23 cellular contexts compared by ENCODE assay signal in the genomic region with DNA sequence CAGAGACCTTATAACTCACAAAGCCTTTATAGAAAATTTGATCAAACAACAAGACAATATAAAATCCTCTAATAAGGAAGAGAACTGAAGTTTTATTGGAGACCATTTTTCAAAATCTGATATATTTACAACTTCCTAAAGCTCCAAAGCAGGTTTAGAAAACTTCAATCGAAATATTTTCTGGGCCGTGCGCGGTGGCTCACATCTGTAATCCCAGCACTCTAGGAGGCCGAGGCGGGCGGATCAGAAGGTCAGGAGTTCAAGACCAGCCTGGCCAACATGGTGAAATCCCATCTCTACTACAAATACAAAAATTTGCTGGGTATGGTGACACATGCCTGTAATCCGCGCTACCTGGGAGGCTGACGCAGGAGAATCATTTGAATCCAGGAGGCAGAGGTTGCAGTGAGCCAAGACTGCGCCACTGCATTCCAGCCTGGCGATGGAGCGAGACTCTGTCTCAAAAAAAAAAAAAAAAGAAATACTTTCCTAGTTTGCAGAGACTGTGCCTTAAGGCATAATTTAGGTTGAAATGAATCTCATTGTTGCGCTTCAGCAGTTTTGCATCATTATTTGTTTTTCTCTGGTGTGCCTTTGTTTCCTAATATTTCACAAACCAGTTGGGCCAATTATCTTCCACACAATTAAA.
DNase-seq lines count a peak whose midpoint lies in the region; ATAC-seq and TF ChIP-seq lines count a peak whose summit lies in the region.
"Had no signal": no experiment of that assay in that cellular context is flagged by ENCODE, and none has a peak within 500 bp of the region (broad histone marks: within the 10 kb centered on the region; RNA-seq: fewer than 3 reads in every experiment).

No MANE protein-coding gene starts in this region.

- H4K20me1 ChIP-seq in PC-3 (ENCODE audit: low read length) = no peaks in the 10 kb centered on the region

- H3K79me2 ChIP-seq in PC-3 (ENCODE audit: low read length) = no peaks in the 10 kb centered on the region

- no peaks in the 10 kb centered on the region for H3K36me3 ChIP-seq in PC-3 (ENCODE audit: low read depth, low read length)
- H3K36me3 ChIP-seq: heart left ventricle, ovary had no signal

- H3K36me3 Mint-ChIP-seq in activated CD4-positive, alpha-beta memory T cell treated with anti-CD3 and anti-CD28 coated beads, Interleukin-2, amount 10 ng/mL, durations not matched to agents 7 days and 5 days (ENCODE audit: low read depth) = no peaks in the 10 kb centered on the region
- H3K36me3 Mint-ChIP-seq: activated CD8-positive, alpha-beta memory T cell treated with anti-CD3 and anti-CD28 coated beads, Interleukin-2, amount 10 ng/mL, durations not matched to agents 7 days and 5 days; naive B cell had no signal

- H3K9ac ChIP-seq in PC-3 (ENCODE audit: low read length) = no peak overlapping the region

- no peaks in the 10 kb centered on the region for H3K9me3 Mint-ChIP-seq in activated CD4-positive, alpha-beta memory T cell treated with anti-CD3 and anti-CD28 coated beads, Interleukin-2, amount 10 ng/mL, durations not matched to agents 7 days and 5 days
- H3K9me3 Mint-ChIP-seq: central memory CD8-positive, alpha-beta T cell; naive B cell had no signal

- H3K27me3 ChIP-seq in PC-3 (ENCODE audit: low read length) = peaks cover 18% of the 10 kb centered on the region
- H3K27me3 ChIP-seq: ovary had no signal

- POLR2A ChIA-PET in PC-3 (lab: Charles Lee; ENCODE audit: unreplicated experiment) = no interaction called here
- POLR2A ChIA-PET in activated CD4-positive, alpha-beta memory T cell treated with anti-CD3 and anti-CD28 coated beads, Interleukin-2, amount 10 ng/mL, durations not matched to agents 7 days and 5 days (lab: Charles Lee) = no interaction called here

- peaks cover 21% of the 10 kb centered on the region for H3K27me3 Mint-ChIP-seq in activated CD4-positive, alpha-beta memory T cell treated with anti-CD3 and anti-CD28 coated beads, Interleukin-2, amount 10 ng/mL, durations not matched to agents 7 days and 5 days

- no peaks in the 10 kb centered on the region for H3K4me1 ChIP-seq in PC-3 (ENCODE audit: insufficient read depth, low read length)
- H3K4me1 ChIP-seq: heart left ventricle had no signal

- H2AFZ ChIP-seq in PC-3 (ENCODE audit: low read length) = no peak overlapping the region

- CTCF ChIA-PET in PC-3 (lab: Charles Lee) = no interaction called here
- CTCF ChIA-PET in activated CD4-positive, alpha-beta memory T cell treated with anti-CD3 and anti-CD28 coated beads, Interleukin-2, amount 10 ng/mL, durations not matched to agents 7 days and 5 days (lab: Charles Lee) = no interaction called here

- H3K4me1 Mint-ChIP-seq in activated CD4-positive, alpha-beta memory T cell treated with anti-CD3 and anti-CD28 coated beads, Interleukin-2, amount 10 ng/mL, durations not matched to agents 7 days and 5 days = no peaks in the 10 kb centered on the region
- H3K4me1 Mint-ChIP-seq: activated CD8-positive, alpha-beta memory T cell treated with anti-CD3 and anti-CD28 coated beads, Interleukin-2, amount 10 ng/mL, durations not matched to agents 7 days and 5 days; central memory CD8-positive, alpha-beta T cell had no signal

- H3K9me3 ChIP-seq in PC-3 (ENCODE audit: low read length) = no peaks in the 10 kb centered on the region
- H3K9me3 ChIP-seq: heart left ventricle, ovary had no signal

- H3K4me3 Mint-ChIP-seq in activated CD4-positive, alpha-beta memory T cell treated with anti-CD3 and anti-CD28 coated beads, Interleukin-2, amount 10 ng/mL, durations not matched to agents 7 days and 5 days = no peak overlapping the region
- H3K4me3 Mint-ChIP-seq: activated CD8-positive, alpha-beta memory T cell treated with anti-CD3 and anti-CD28 coated beads, Interleukin-2, amount 10 ng/mL, durations not matched to agents 7 days and 5 days; central memory CD8-positive, alpha-beta T cell; naive B cell had no signal

- H3K9me2 ChIP-seq in PC-3 (replicated peaks; ENCODE audit: low read length) = no peaks in the 10 kb centered on the region

- no peak overlapping the region for H3K27ac Mint-ChIP-seq in activated CD4-positive, alpha-beta memory T cell treated with anti-CD3 and anti-CD28 coated beads, Interleukin-2, amount 10 ng/mL, durations not matched to agents 7 days and 5 days
- H3K27ac Mint-ChIP-seq: activated CD8-positive, alpha-beta memory T cell treated with anti-CD3 and anti-CD28 coated beads, Interleukin-2, amount 10 ng/mL, durations not matched to agents 7 days and 5 days; naive B cell had no signal

- no peak overlapping the region for H3K27ac ChIP-seq in PC-3 (ENCODE audit: low read length)
- H3K27ac ChIP-seq: heart left ventricle, ovary, SK-N-MC had no signal

- H3F3A ChIP-seq in PC-3 (ENCODE audit: low read length, unreplicated experiment) = no peaks in the 10 kb centered on the region

- DNase-seq in NCI-H748 (lab: John Stamatoyannopoulos, UW; ENCODE audit: unreplicated experiment) (peak; percentile 25), NCI-H748 treated with DMSO at 0.1 percent for 48 hours (lab: John Stamatoyannopoulos, UW) (no peak), PC-3 (peak; percentile 40), glomerular visceral epithelial cell (ENCODE audit: extremely low spot score) (peak; percentile 58), GM20000 (ENCODE audit: low spot score) (no peak), KG1 (lab: John Stamatoyannopoulos, UW) (no peak)
- no peak for DNase-seq in activated CD4-positive, alpha-beta memory T cell treated with anti-CD3 and anti-CD28 coated beads, Interleukin-2, amount 10 ng/mL, durations not matched to agents 7 days and 5 days
- DNase-seq: activated CD8-positive, alpha-beta memory T cell treated with anti-CD3 and anti-CD28 coated beads, Interleukin-2, amount 10 ng/mL, durations not matched to agents 7 days and 5 days; C1 segment of cervical spinal cord; H7; heart left ventricle; IMR-90; MV-4-11; naive B cell; NCI-H774; ovary; stimulated activated CD4-positive, alpha-beta T cell treated with anti-CD3 and anti-CD28 coated beads, Interleukin-4, amount 100 ng/mL, for 4 hours; substantia nigra had no signal

- no peak overlapping the region for H3K4me3 ChIP-seq in PC-3 (ENCODE audit: low read length)
- H3K4me3 ChIP-seq: heart left ventricle, ovary, SK-N-MC, skin epidermis had no signal

- no TSS peak for BruUV-seq in PC-3 (replicated peaks; lab: Mats Ljungman, UMichigan)

- H3K4me2 ChIP-seq in PC-3 (ENCODE audit: low read length) = no peak overlapping the region

- ATAC-seq in PC-3 (peak; percentile 18; the same call in 1 of the 2 replicates), GM21360 (IDR thresholded peaks at IDR 0.05; ENCODE audit: unreplicated experiment) (no peak)
- ATAC-seq: activated CD8-positive, alpha-beta memory T cell treated with anti-CD3 and anti-CD28 coated beads, Interleukin-2, amount 10 ng/mL, durations not matched to agents 7 days and 5 days; heart left ventricle; Panc1 had no signal

- intact Hi-C loops in PC-3 (cut with micrococcal nuclease) = no loop called here

- no peak for TF ChIP-seq CTCF in PC-3 (conservative IDR thresholded peaks at IDR 0.05; ENCODE audit: low read depth, low read length)
- no peak for TF ChIP-seq CTCF in GM20000 (IDR thresholded peaks at IDR 0.05; ENCODE audit: extremely low read depth, missing control alignments)

Comparison
In these comparisons a context has a peak if more than half of its experiments do, and no peak if none do; other contexts are left out.
1. DNase-seq: peak in NCI-H748 (single experiment), PC-3 (single experiment) and glomerular visceral epithelial cell (single experiment); none in NCI-H748 treated with DMSO at 0.1 percent for 48 hours (single experiment), GM20000 (single experiment), KG1 (single experiment) and activated CD4-positive, alpha-beta memory T cell treated with anti-CD3 and anti-CD28 coated beads, Interleukin-2, amount 10 ng/mL, durations not matched to agents 7 days and 5 days (single experiment).